Comparison of ENCODE assay signal across 1 cellular context in genomic region chr5:181187500-181188213, GRCh38.
TF ChIP-seq lines count a peak whose summit lies in the region.

No MANE protein-coding gene starts in this region.

TF ChIP-seq in HepG2, 621 proteins besides CTCF, POLR2A, EP300 and RAD21 (continued from another document and continues in another):
- peak; percentile 95 for TF ChIP-seq SSRP1 (CRISPR knock-in tag; IDR thresholded peaks at IDR 0.05)
- 0 out of 2 replicates have a peak, but pooled peaks have one; percentile 27 for TF ChIP-seq ZFP62 (CRISPR knock-in tag; IDR thresholded peaks at IDR 0.05)
- TF ChIP-seq ZNF546 (CRISPR knock-in tag; conservative IDR thresholded peaks at IDR 0.05), result no peak
- TF ChIP-seq TBX3 (IDR thresholded peaks at IDR 0.05; ENCODE audit: borderline replicate concordance), result no peak
- TF ChIP-seq BCL3 (CRISPR knock-in tag; IDR thresholded peaks at IDR 0.05), result no peak
- TF ChIP-seq, protein P1, sequence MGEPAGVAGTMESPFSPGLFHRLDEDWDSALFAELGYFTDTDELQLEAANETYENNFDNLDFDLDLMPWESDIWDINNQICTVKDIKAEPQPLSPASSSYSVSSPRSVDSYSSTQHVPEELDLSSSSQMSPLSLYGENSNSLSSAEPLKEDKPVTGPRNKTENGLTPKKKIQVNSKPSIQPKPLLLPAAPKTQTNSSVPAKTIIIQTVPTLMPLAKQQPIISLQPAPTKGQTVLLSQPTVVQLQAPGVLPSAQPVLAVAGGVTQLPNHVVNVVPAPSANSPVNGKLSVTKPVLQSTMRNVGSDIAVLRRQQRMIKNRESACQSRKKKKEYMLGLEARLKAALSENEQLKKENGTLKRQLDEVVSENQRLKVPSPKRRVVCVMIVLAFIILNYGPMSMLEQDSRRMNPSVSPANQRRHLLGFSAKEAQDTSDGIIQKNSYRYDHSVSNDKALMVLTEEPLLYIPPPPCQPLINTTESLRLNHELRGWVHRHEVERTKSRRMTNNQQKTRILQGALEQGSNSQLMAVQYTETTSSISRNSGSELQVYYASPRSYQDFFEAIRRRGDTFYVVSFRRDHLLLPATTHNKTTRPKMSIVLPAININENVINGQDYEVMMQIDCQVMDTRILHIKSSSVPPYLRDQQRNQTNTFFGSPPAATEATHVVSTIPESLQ (CRISPR knock-in tag; conservative IDR thresholded peaks at IDR 0.05), result no peak
- TF ChIP-seq KLF9 (CRISPR knock-in tag; IDR thresholded peaks at IDR 0.05; ENCODE audit: low read depth), result no peak
- no peak for TF ChIP-seq PAF1 (CRISPR knock-in tag; IDR thresholded peaks at IDR 0.05)
- no peak for TF ChIP-seq ZNF407 (CRISPR knock-in tag; IDR thresholded peaks at IDR 0.05; ENCODE audit: not compliant biosample characterization)
- TF ChIP-seq HMGXB4 (CRISPR knock-in tag; IDR thresholded peaks at IDR 0.05; ENCODE audit: borderline replicate concordance in 1 of 2, low read depth in 1 of 2), result peak; percentile 99
- no peak for TF ChIP-seq CHD2 (IDR thresholded peaks at IDR 0.05; ENCODE audit: low read depth, low read length)
- TF ChIP-seq ZNF737 (CRISPR knock-in tag; IDR thresholded peaks at IDR 0.05; ENCODE audit: borderline replicate concordance), result no peak
- peak; percentile 66; the same call in 1 of the 2 replicates for TF ChIP-seq ELF4 (CRISPR knock-in tag; IDR thresholded peaks at IDR 0.05; ENCODE audit: borderline replicate concordance)
- TF ChIP-seq ZNF232 (CRISPR knock-in tag; IDR thresholded peaks at IDR 0.05; ENCODE audit: borderline replicate concordance), result peak; percentile 60; the same call in 1 of the 2 replicates
- peak; percentile 50; the same call in 1 of the 2 replicates for TF ChIP-seq SOX13 (IDR thresholded peaks at IDR 0.05)
- no peak; a peak in 1 of 4 replicates for TF ChIP-seq SOX13 (CRISPR knock-in tag; conservative IDR thresholded peaks at IDR 0.05 in 1 of 2, IDR thresholded peaks at IDR 0.05 in 1 of 2)
- TF ChIP-seq NCOA2 (CRISPR knock-in tag; IDR thresholded peaks at IDR 0.05), result peak; percentile 37; the same call in 1 of the 2 replicates
- no peak for TF ChIP-seq ZFP82 (CRISPR knock-in tag; IDR thresholded peaks at IDR 0.05; ENCODE audit: borderline replicate concordance)
- peak; percentile 35; the same call in 1 of the 2 replicates for TF ChIP-seq TAF1 (CRISPR knock-in tag; IDR thresholded peaks at IDR 0.05)
- TF ChIP-seq ISL2 (CRISPR knock-in tag; IDR thresholded peaks at IDR 0.05), result peak; percentile 47; the same call in 1 of the 2 replicates
- TF ChIP-seq, protein P2, sequence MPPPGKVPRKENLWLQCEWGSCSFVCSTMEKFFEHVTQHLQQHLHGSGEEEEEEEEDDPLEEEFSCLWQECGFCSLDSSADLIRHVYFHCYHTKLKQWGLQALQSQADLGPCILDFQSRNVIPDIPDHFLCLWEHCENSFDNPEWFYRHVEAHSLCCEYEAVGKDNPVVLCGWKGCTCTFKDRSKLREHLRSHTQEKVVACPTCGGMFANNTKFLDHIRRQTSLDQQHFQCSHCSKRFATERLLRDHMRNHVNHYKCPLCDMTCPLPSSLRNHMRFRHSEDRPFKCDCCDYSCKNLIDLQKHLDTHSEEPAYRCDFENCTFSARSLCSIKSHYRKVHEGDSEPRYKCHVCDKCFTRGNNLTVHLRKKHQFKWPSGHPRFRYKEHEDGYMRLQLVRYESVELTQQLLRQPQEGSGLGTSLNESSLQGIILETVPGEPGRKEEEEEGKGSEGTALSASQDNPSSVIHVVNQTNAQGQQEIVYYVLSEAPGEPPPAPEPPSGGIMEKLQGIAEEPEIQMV (CRISPR knock-in tag; IDR thresholded peaks at IDR 0.05; ENCODE audit: low read depth), result no peak
- 0 out of 2 replicates have a peak, but pooled peaks have one; percentile 59 for TF ChIP-seq TIGD3 (CRISPR knock-in tag; IDR thresholded peaks at IDR 0.05; ENCODE audit: borderline replicate concordance)
- TF ChIP-seq, protein P3, sequence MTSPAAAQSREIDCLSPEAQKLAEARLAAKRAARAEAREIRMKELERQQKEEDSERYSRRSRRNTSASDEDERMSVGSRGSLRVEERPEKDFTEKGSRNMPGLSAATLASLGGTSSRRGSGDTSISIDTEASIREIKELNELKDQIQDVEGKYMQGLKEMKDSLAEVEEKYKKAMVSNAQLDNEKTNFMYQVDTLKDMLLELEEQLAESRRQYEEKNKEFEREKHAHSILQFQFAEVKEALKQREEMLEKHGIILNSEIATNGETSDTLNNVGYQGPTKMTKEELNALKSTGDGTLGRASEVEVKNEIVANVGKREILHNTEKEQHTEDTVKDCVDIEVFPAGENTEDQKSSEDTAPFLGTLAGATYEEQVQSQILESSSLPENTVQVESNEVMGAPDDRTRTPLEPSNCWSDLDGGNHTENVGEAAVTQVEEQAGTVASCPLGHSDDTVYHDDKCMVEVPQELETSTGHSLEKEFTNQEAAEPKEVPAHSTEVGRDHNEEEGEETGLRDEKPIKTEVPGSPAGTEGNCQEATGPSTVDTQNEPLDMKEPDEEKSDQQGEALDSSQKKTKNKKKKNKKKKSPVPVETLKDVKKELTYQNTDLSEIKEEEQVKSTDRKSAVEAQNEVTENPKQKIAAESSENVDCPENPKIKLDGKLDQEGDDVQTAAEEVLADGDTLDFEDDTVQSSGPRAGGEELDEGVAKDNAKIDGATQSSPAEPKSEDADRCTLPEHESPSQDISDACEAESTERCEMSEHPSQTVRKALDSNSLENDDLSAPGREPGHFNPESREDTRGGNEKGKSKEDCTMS (CRISPR knock-in tag; conservative IDR thresholded peaks at IDR 0.05), result no peak
- TF ChIP-seq, protein P4, sequence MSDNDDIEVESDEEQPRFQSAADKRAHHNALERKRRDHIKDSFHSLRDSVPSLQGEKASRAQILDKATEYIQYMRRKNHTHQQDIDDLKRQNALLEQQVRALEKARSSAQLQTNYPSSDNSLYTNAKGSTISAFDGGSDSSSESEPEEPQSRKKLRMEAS (IDR thresholded peaks at IDR 0.05), result peak; percentile 46
- no peak for TF ChIP-seq HCFC1 (IDR thresholded peaks at IDR 0.05; ENCODE audit: low read depth, low read length)
- no peak for TF ChIP-seq HNRNPUL1 (IDR thresholded peaks at IDR 0.05; ENCODE audit: low read depth, low read length)
- no peak for TF ChIP-seq YY1 (IDR thresholded peaks at IDR 0.05; ENCODE audit: insufficient read depth, insufficient replicate concordance, low read depth, low read length)
- no peak for TF ChIP-seq THAP8 (CRISPR knock-in tag; IDR thresholded peaks at IDR 0.05; ENCODE audit: borderline replicate concordance)
- TF ChIP-seq HNF1A (IDR thresholded peaks at IDR 0.05; ENCODE audit: low read depth), result no peak
- TF ChIP-seq HNF1A (CRISPR knock-in tag; IDR thresholded peaks at IDR 0.05; ENCODE audit: borderline replicate concordance), result peak; percentile 32; the same call in 1 of the 2 replicates
